ENCODE assay signal across 1 cellular context in genomic region chr16:46787909-46788308, GRCh38.
A peak's percentile ranks its signal among the peaks of the same experiment; 100 is the strongest.
TF ChIP-seq lines count a peak whose summit lies in the region.

No MANE protein-coding gene starts in this region.

TF ChIP-seq in GM12878, 131 proteins besides CTCF, POLR2A, EP300 and RAD21 (continued from another document):
- TF ChIP-seq CUX1 (IDR thresholded peaks at IDR 0.05; ENCODE audit: insufficient replicate concordance, low read depth, low read length) (peak; percentile 69), MEF2A (IDR thresholded peaks at IDR 0.05; ENCODE audit: insufficient read depth, low read depth, low read length) (0 out of 2 replicates have a peak, but pooled peaks have one; percentile 69), ATF7 (IDR thresholded peaks at IDR 0.05; ENCODE audit: low read depth) (peak; percentile 48), SKIL (IDR thresholded peaks at IDR 0.05; ENCODE audit: low read depth, poor library complexity, severe bottlenecking) (no peak), HDGF (IDR thresholded peaks at IDR 0.05) (no peak), SMC3 (IDR thresholded peaks at IDR 0.05; ENCODE audit: borderline replicate concordance, low read length) (no peak), RUNX3 (IDR thresholded peaks at IDR 0.05; ENCODE audit: low read length) (peak; percentile 88), MXI1 (IDR thresholded peaks at IDR 0.05; ENCODE audit: low read depth, low read length) (no peak), IKZF2 (IDR thresholded peaks at IDR 0.05) (peak in 1 of 2 experiments; percentile 46; a peak in 2 of 4 replicates), JUND (IDR thresholded peaks at IDR 0.05; ENCODE audit: low read depth, low read length) (no peak), NBN (IDR thresholded peaks at IDR 0.05) (peak; percentile 73; the same call in 1 of the 2 replicates), MLLT1 (IDR thresholded peaks at IDR 0.05) (no peak), BCL3 (IDR thresholded peaks at IDR 0.05; ENCODE audit: borderline replicate concordance, insufficient read depth, low read depth, low read length, poor library complexity, severe bottlenecking) (peak; percentile 19), PML (IDR thresholded peaks at IDR 0.05; ENCODE audit: low read length) (0 out of 2 replicates have a peak, but pooled peaks have one; percentile 36), FOXM1 (IDR thresholded peaks at IDR 0.05; ENCODE audit: low read depth, low read length) (peak; percentile 47; the same call in 1 of the 2 replicates), USF2 (IDR thresholded peaks at IDR 0.05; ENCODE audit: borderline replicate concordance, low read depth, low read length) (no peak), TBL1XR1 (IDR thresholded peaks at IDR 0.05; ENCODE audit: low read depth, low read length) (no peak), ZSCAN29 (IDR thresholded peaks at IDR 0.05) (no peak), ATF2 (IDR thresholded peaks at IDR 0.05; ENCODE audit: low read length) (peak; percentile 77), RELB (IDR thresholded peaks at IDR 0.05; ENCODE audit: low read depth) (peak; percentile 62; the same call in 1 of the 2 replicates), ELK1 (IDR thresholded peaks at IDR 0.05; ENCODE audit: low read depth, low read length) (no peak), ZNF384 (IDR thresholded peaks at IDR 0.05; ENCODE audit: borderline replicate concordance, low read depth, low read length) (peak; percentile 99), SMARCA5 (IDR thresholded peaks at IDR 0.05) (no peak), CBX3 (IDR thresholded peaks at IDR 0.05; ENCODE audit: borderline replicate concordance, low read depth) (no peak), NFIC (IDR thresholded peaks at IDR 0.05; ENCODE audit: low read depth, low read length) (peak; percentile 74; the same call in 1 of the 2 replicates), CHD1 (IDR thresholded peaks at IDR 0.05; ENCODE audit: low read depth, low read length) (no peak), MTA2 (IDR thresholded peaks at IDR 0.05; ENCODE audit: low read depth) (0 out of 2 replicates have a peak, but pooled peaks have one; percentile 15), CREB1 (IDR thresholded peaks at IDR 0.05; ENCODE audit: low read depth) (peak; percentile 29; the same call in 1 of the 2 replicates), EZH2 (IDR thresholded peaks at IDR 0.05; ENCODE audit: borderline replicate concordance, control insufficient read depth, low read depth, low read length) (no peak), ETV6 (conservative IDR thresholded peaks at IDR 0.05 in 1 of 2, IDR thresholded peaks at IDR 0.05 in 1 of 2; ENCODE audit: borderline replicate concordance in 1 of 2, low read depth in 1 of 2) (no peak), YBX1 (IDR thresholded peaks at IDR 0.05) (no peak)
TF ChIP-seq in GM12878: peak in this region for 15.
